In genomic region chr7:104550362-104550761, GRCh38 we compare ENCODE assay signal across 20 cellular contexts.
"Had no signal": no experiment of that assay in that cellular context is flagged by ENCODE, and none has a peak within 500 bp of the region (broad histone marks: within the 10 kb centered on the region; RNA-seq: fewer than 3 reads in every experiment).

No MANE protein-coding gene starts in this region.

- H3K4me1 ChIP-seq: left lung had no signal

- H3K27ac ChIP-seq: cardiac muscle cell, left lung, tibial nerve, VCaP had no signal

- H3K36me3 ChIP-seq: cardiac muscle cell, left lung, tibial nerve had no signal

- H3K27ac Mint-ChIP-seq: activated naive CD8-positive, alpha-beta T cell treated with anti-CD3 and anti-CD28 coated beads, Interleukin-2, amount 50 U/mL, for 24 hours; activated T-helper 17 cell treated with anti-CD3 and anti-CD28 coated beads, Interleukin-2, amount 50 U/mL, for 72 hours; nephron had no signal

- FAIRE-seq: astrocyte, keratinocyte had no signal

- H3K27me3 ChIP-seq: cardiac muscle cell, left lung, tibial nerve had no signal

- ATAC-seq: activated naive CD8-positive, alpha-beta T cell treated with anti-CD3 and anti-CD28 coated beads, Interleukin-2, amount 50 U/mL, for 24 hours; activated T-helper 17 cell treated with anti-CD3 and anti-CD28 coated beads, Interleukin-2, amount 50 U/mL, for 72 hours; left lung had no signal

- DNase-seq: activated CD4-positive, alpha-beta T cell treated with anti-CD3 and anti-CD28 coated beads for 1 hour; activated CD4-positive, alpha-beta T cell treated with anti-CD3 and anti-CD28 coated beads, Interleukin-2, amount 50 U/mL, for 48 hours; activated naive CD4-positive, alpha-beta T cell treated with Interleukin-2 at 50 U/mL for 16 hours; activated naive CD8-positive, alpha-beta T cell treated with anti-CD3 and anti-CD28 coated beads, Interleukin-2, amount 50 U/mL, for 24 hours; hippocampal formation; left lung; mesenchymal stem cell; nucleus accumbens; posterior cingulate gyrus; retina; stimulated activated CD4-positive, alpha-beta T cell treated with anti-CD3 and anti-CD28 coated beads, Interleukin-4, amount 100 ng/mL, for 24 hours; stimulated activated naive CD4-positive, alpha-beta T cell; T-helper 1 cell had no signal

- H3K9me3 ChIP-seq: left lung, tibial nerve had no signal

- H3K4me3 ChIP-seq: cardiac muscle cell, left lung, tibial nerve had no signal
